ENCODE assay signal across 1 cellular context in genomic region chr2:207768168-207768890, GRCh38.
TF ChIP-seq lines count a peak whose summit lies in the region.

No MANE protein-coding gene starts in this region.

TF ChIP-seq in HepG2, 621 proteins besides CTCF, POLR2A, EP300 and RAD21 (continued from another document and continues in another):
- TF ChIP-seq ZBTB40 (IDR thresholded peaks at IDR 0.05) (no peak), ZBTB40 (CRISPR knock-in tag; IDR thresholded peaks at IDR 0.05) (peak; percentile 62; the same call in 1 of the 2 replicates), KMT2A (CRISPR knock-in tag; IDR thresholded peaks at IDR 0.05) (peak; percentile 92), SMAD3 (CRISPR knock-in tag; IDR thresholded peaks at IDR 0.05) (0 out of 2 replicates have a peak, but pooled peaks have one; percentile 37), MBD4 (IDR thresholded peaks at IDR 0.05; ENCODE audit: borderline replicate concordance, low read length) (no peak), SSRP1 (CRISPR knock-in tag; IDR thresholded peaks at IDR 0.05) (no peak), ASH2L (IDR thresholded peaks at IDR 0.05; ENCODE audit: insufficient read length, low read depth, low read length) (peak; percentile 91), HOXA3 (CRISPR knock-in tag; IDR thresholded peaks at IDR 0.05) (no peak), HOXA9 (CRISPR knock-in tag; IDR thresholded peaks at IDR 0.05; ENCODE audit: borderline replicate concordance) (no peak), GFI1 (CRISPR knock-in tag; IDR thresholded peaks at IDR 0.05; ENCODE audit: borderline replicate concordance) (peak; percentile 70; the same call in 1 of the 2 replicates), MLXIP (CRISPR knock-in tag; IDR thresholded peaks at IDR 0.05; ENCODE audit: borderline replicate concordance) (no peak), GLI4 (CRISPR knock-in tag; IDR thresholded peaks at IDR 0.05; ENCODE audit: borderline replicate concordance) (0 out of 2 replicates have a peak, but pooled peaks have one; percentile 81), MEIS2 (CRISPR knock-in tag; IDR thresholded peaks at IDR 0.05) (no peak), ZSCAN30 (CRISPR knock-in tag; IDR thresholded peaks at IDR 0.05) (no peak), SMARCC2 (IDR thresholded peaks at IDR 0.05) (no peak), CENPT (CRISPR knock-in tag; IDR thresholded peaks at IDR 0.05; ENCODE audit: low read depth) (peak; percentile 87), SATB2 (CRISPR knock-in tag; IDR thresholded peaks at IDR 0.05) (no peak), ZNF460 (CRISPR knock-in tag; IDR thresholded peaks at IDR 0.05; ENCODE audit: borderline replicate concordance) (no peak), TFDP2 (CRISPR knock-in tag; IDR thresholded peaks at IDR 0.05) (no peak; the same call in 1 of the 2 replicates), ZNF12 (CRISPR knock-in tag; IDR thresholded peaks at IDR 0.05) (no peak), SCMH1 (CRISPR knock-in tag; IDR thresholded peaks at IDR 0.05; ENCODE audit: borderline replicate concordance) (no peak), ZNF574 (CRISPR knock-in tag; IDR thresholded peaks at IDR 0.05) (peak; percentile 58), ATF2 (CRISPR knock-in tag; IDR thresholded peaks at IDR 0.05) (no peak), MBNL3 (CRISPR knock-in tag; conservative IDR thresholded peaks at IDR 0.05) (no peak), SRSF1 (optimal IDR thresholded peaks at IDR 0.05; ENCODE audit: low read depth, low read length) (no peak), ZNF83 (CRISPR knock-in tag; IDR thresholded peaks at IDR 0.05; ENCODE audit: borderline replicate concordance) (no peak), HOMEZ (CRISPR knock-in tag; IDR thresholded peaks at IDR 0.05; ENCODE audit: low read depth) (no peak), ZBTB1 (CRISPR knock-in tag; IDR thresholded peaks at IDR 0.05; ENCODE audit: borderline replicate concordance) (no peak), SALL2 (CRISPR knock-in tag; IDR thresholded peaks at IDR 0.05) (no peak; the same call in 1 of the 2 replicates), TAF15 (IDR thresholded peaks at IDR 0.05; ENCODE audit: low read depth, low read length, poor library complexity, severe bottlenecking) (peak; percentile 42), HDAC2 (CRISPR knock-in tag; IDR thresholded peaks at IDR 0.05) (no peak), HNRNPLL (IDR thresholded peaks at IDR 0.05; ENCODE audit: low read depth, low read length, poor library complexity, severe bottlenecking) (peak; percentile 29), HIVEP1 (CRISPR knock-in tag; IDR thresholded peaks at IDR 0.05) (no peak), ZNF569 (CRISPR knock-in tag; IDR thresholded peaks at IDR 0.05; ENCODE audit: borderline replicate concordance) (no peak), SP5 (CRISPR knock-in tag; IDR thresholded peaks at IDR 0.05; ENCODE audit: borderline replicate concordance, low read depth) (no peak), ZBTB8A (CRISPR knock-in tag; IDR thresholded peaks at IDR 0.05; ENCODE audit: borderline replicate concordance, low read depth) (no peak), TEAD2 (CRISPR knock-in tag; IDR thresholded peaks at IDR 0.05) (0 out of 2 replicates have a peak, but pooled peaks have one; percentile 23), CCAR2 (optimal IDR thresholded peaks at IDR 0.05; ENCODE audit: low read depth, low read length) (no peak), NFE2L1 (CRISPR knock-in tag; IDR thresholded peaks at IDR 0.05; ENCODE audit: borderline replicate concordance) (no peak)
